In the genomic region with DNA sequence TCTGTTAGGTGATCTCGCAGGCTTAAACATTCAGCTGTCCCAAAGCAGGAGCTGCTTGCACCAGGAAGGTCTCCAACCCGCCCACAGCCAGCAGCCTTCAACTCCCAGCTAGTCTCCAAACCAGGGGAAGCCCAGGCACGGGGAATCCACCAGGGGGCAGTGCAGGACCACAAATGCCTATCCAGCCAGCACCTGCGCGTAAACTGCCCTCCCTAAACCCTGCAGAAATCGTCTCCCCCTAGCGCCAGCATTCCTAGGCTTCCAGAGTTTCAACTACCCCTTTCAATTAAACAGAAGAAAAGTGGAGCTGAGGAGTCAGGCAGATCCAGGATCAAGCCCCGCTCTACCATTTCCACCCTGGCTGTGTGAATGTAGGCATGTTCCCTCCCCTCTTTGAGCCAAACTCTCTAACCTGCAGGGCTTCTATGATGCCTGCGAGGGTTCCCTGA, we compare ENCODE assay signal across 8 cellular contexts.
DNase-seq lines count a peak whose midpoint lies in the region; TF ChIP-seq lines count a peak whose summit lies in the region.

No MANE protein-coding gene starts in this region.

- peak; percentile 55 for DNase-seq in DMS79 treated with DMSO at 0.1 percent for 48 hours (lab: John Stamatoyannopoulos, UW)
- DNase-seq in HAP-1 (ENCODE audit: low spot score in 2 of 2), result peak; percentile 82 to 96
- DNase-seq in NCI-H1092 (lab: John Stamatoyannopoulos, UW), result peak; percentile 60
- peak; percentile 92 for DNase-seq in SK-N-SH
- DNase-seq in activated naive CD4-positive, alpha-beta T cell treated with anti-CD3 and anti-CD28 coated beads for 36 hours, result peak; percentile 98
- DNase-seq in glomerular visceral epithelial cell (ENCODE audit: extremely low spot score), result peak; percentile 87
- DNase-seq in ovary, result peak; percentile 87 to 95 (median 94)
- DNase-seq in type B pancreatic cell (ENCODE audit: extremely low spot score, unreplicated experiment), result peak; percentile 96

- H3K9ac ChIP-seq in SK-N-SH, result no peak overlapping the region

- TF ChIP-seq CTCF in SK-N-SH (IDR thresholded peaks at IDR 0.05) (peak; percentile 97), ovary (IDR thresholded peaks at IDR 0.05) (peak; percentile 87 to 97 (median 95)), type B pancreatic cell (conservative IDR thresholded peaks at IDR 0.05) (peak; percentile 98)

- peaks cover 7% of the 10 kb centered on the region for H3K4me1 Mint-ChIP-seq in activated naive CD4-positive, alpha-beta T cell treated with anti-CD3 and anti-CD28 coated beads for 36 hours (ENCODE audit: low read depth)
- H3K4me1 Mint-ChIP-seq in type B pancreatic cell (ENCODE audit: unreplicated experiment), result peaks cover under 1% of the 10 kb centered on the region

- TF ChIP-seq POLR2A in ovary (IDR thresholded peaks at IDR 0.05), result peak; percentile 15

- intact Hi-C loops in activated naive CD4-positive, alpha-beta T cell treated with anti-CD3 and anti-CD28 coated beads for 36 hours (cut with micrococcal nuclease), result loop anchor here (2.0 to 5.0 kb wide), 2 partner anchors 143 to 222 kb away; no protein-coding TSS in a partner anchor
- intact Hi-C loops in ovary (cut with DNase I), result no loop called here

- H3K27me3 Mint-ChIP-seq in activated naive CD4-positive, alpha-beta T cell treated with anti-CD3 and anti-CD28 coated beads for 36 hours (ENCODE audit: low read depth), result peaks cover 7% of the 10 kb centered on the region
- H3K27me3 Mint-ChIP-seq in type B pancreatic cell, result peaks cover 30% of the 10 kb centered on the region

- no peak overlapping the region for H3K4me3 ChIP-seq in HAP-1
- peak overlapping the region; percentile 23 to 39; a peak in 2 of 4 replicates for H3K4me3 ChIP-seq in SK-N-SH (ENCODE audit: low read depth in 2 of 2, low read length in 1 of 2)
- H3K4me3 ChIP-seq in ovary, result no peak overlapping the region

- 2% methylated on average over 8 of the region's 9 CpGs for WGBS in SK-N-SH (ENCODE audit: low lambda C conversion rate)
- WGBS in ovary, 3 donors, result 4 to 6% (median 5%) methylated on average over 9 of the region's 9 CpGs

- H2AFZ ChIP-seq in SK-N-SH (ENCODE audit: low read depth), result no peak overlapping the region

- H3K27ac Mint-ChIP-seq in activated naive CD4-positive, alpha-beta T cell treated with anti-CD3 and anti-CD28 coated beads for 36 hours, result no peak overlapping the region
- H3K27ac Mint-ChIP-seq in type B pancreatic cell, result no peak overlapping the region

- H3K4me1 ChIP-seq in HAP-1 (no peaks in the 10 kb centered on the region), SK-N-SH (ENCODE audit: control insufficient read depth in 1 of 2, insufficient read depth in 2 of 2, low read depth in 1 of 2, low read length in 1 of 2) (peaks cover 0 to 8% of the 10 kb centered on the region in 2 experiments; a peak in 1 of 4 replicates), ovary (ENCODE audit: insufficient read depth) (no peaks in the 10 kb centered on the region)

- CTCF ChIA-PET in SK-N-SH (lab: Yijun Ruan, JAX), result interaction anchor here (0.5 to 20.1 kb wide), 119 partner anchors 10 to 980 kb away, joined by 3 to 338 read pairs (median 4); partner anchors contain the start of genes CLTB, CPLX2, EIF4E1B and FAF2
- CTCF ChIA-PET in activated naive CD4-positive, alpha-beta T cell treated with anti-CD3 and anti-CD28 coated beads for 36 hours (lab: Charles Lee), result interaction anchor here (0.6 to 5.0 kb wide), 36 partner anchors 11 to 844 kb away, joined by 3 to 35 read pairs (median 4); partner anchors contain the start of gene CPLX2

- H3K4me2 ChIP-seq in SK-N-SH, result peak overlapping the region; percentile 45; the same call in 1 of the 2 replicates

- H3K27ac ChIP-seq in SK-N-SH (ENCODE audit: low read depth in 2 of 2, low read length in 1 of 2) (no peak overlapping the region), ovary (no peak overlapping the region)

- H3K36me3 ChIP-seq in HAP-1 (replicated peaks), result no peaks in the 10 kb centered on the region
- no peaks in the 10 kb centered on the region for H3K36me3 ChIP-seq in SK-N-SH (replicated peaks in 1 of 2; ENCODE audit: control insufficient read depth in 1 of 2, insufficient read depth in 2 of 2, low read length in 1 of 2)
- no peaks in the 10 kb centered on the region for H3K36me3 ChIP-seq in ovary

- in situ Hi-C loops in HAP-1 (cut with MboI; ENCODE audit: low sequenced_read_pairs), result loop anchor here (25.0 kb wide), 3 partner anchors 607 to 1382 kb away; no protein-coding TSS in a partner anchor

- TF ChIP-seq EP300 in SK-N-SH (IDR thresholded peaks at IDR 0.05; ENCODE audit: borderline replicate concordance in 1 of 2, low read depth in 1 of 2, low read length in 1 of 2) (no peak), ovary (IDR thresholded peaks at IDR 0.05) (no peak)

- H3K79me2 ChIP-seq in SK-N-SH (ENCODE audit: insufficient read depth), result no peaks in the 10 kb centered on the region

- no peak overlapping the region for H3K4me3 Mint-ChIP-seq in activated naive CD4-positive, alpha-beta T cell treated with anti-CD3 and anti-CD28 coated beads for 36 hours
- peak overlapping the region; percentile 69 for H3K4me3 Mint-ChIP-seq in type B pancreatic cell

- POLR2A ChIA-PET in SK-N-SH (lab: Yijun Ruan, JAX), result interaction anchor here (0.6 to 1.3 kb wide), 4 partner anchors 67 to 226 kb away, joined by 3 to 4 read pairs (median 3); no protein-coding TSS in a partner anchor

- no peaks in the 10 kb centered on the region for H4K20me1 ChIP-seq in SK-N-SH (ENCODE audit: insufficient read depth)

- H3K9me3 ChIP-seq in HAP-1 (no peaks in the 10 kb centered on the region), SK-N-SH (no peaks in the 10 kb centered on the region), ovary (no peaks in the 10 kb centered on the region)

- TF ChIP-seq RAD21 in SK-N-SH (IDR thresholded peaks at IDR 0.05; ENCODE audit: low read length), result peak; percentile 99

- no peaks in the 10 kb centered on the region for H3K27me3 ChIP-seq in HAP-1 (ENCODE audit: low read depth)
- no peaks in the 10 kb centered on the region for H3K27me3 ChIP-seq in SK-N-SH (ENCODE audit: insufficient read depth)
- H3K27me3 ChIP-seq in ovary, result no peaks in the 10 kb centered on the region

- H3K9me2 ChIP-seq in SK-N-SH, result no peaks in the 10 kb centered on the region

- no peaks in the 10 kb centered on the region for H3K9me3 Mint-ChIP-seq in activated naive CD4-positive, alpha-beta T cell treated with anti-CD3 and anti-CD28 coated beads for 36 hours
- no peaks in the 10 kb centered on the region for H3K9me3 Mint-ChIP-seq in type B pancreatic cell

- H3F3A ChIP-seq in SK-N-SH (replicated peaks; ENCODE audit: insufficient read depth), result no peaks in the 10 kb centered on the region

- H3K36me3 Mint-ChIP-seq in activated naive CD4-positive, alpha-beta T cell treated with anti-CD3 and anti-CD28 coated beads for 36 hours (ENCODE audit: low read depth), result no peaks in the 10 kb centered on the region
- H3K36me3 Mint-ChIP-seq in type B pancreatic cell, result no peaks in the 10 kb centered on the region

TF ChIP-seq in SK-N-SH, 30 proteins besides CTCF, POLR2A, EP300 and RAD21:
- peak; percentile 19; the same call in 1 of the 2 replicates for TF ChIP-seq NRF1 (IDR thresholded peaks at IDR 0.05; ENCODE audit: low read depth, low read length)
- no peak for TF ChIP-seq GATA2 (CRISPR knock-in tag; IDR thresholded peaks at IDR 0.05)
- peak; percentile 56; the same call in 1 of the 2 replicates for TF ChIP-seq RCOR1 (IDR thresholded peaks at IDR 0.05; ENCODE audit: low read length)
- no peak for TF ChIP-seq NFIC (IDR thresholded peaks at IDR 0.05; ENCODE audit: borderline replicate concordance)
- peak; percentile 99 for TF ChIP-seq SMC3 (IDR thresholded peaks at IDR 0.05; ENCODE audit: low read depth, low read length)

Comparison
In these comparisons a context has a peak if more than half of its experiments do, and no peak if none do; other contexts are left out.
1. H3K4me3 ChIP-seq: peak in SK-N-SH (2 of 2); none in HAP-1 (single experiment) and ovary (single experiment).
2. Peak in every context shown above with its lines, with median percentiles within 50 percentile points of each other: DNase-seq and CTCF ChIP-seq.